Comparison of ENCODE assay signal across 13 cellular contexts in the genomic region with DNA sequence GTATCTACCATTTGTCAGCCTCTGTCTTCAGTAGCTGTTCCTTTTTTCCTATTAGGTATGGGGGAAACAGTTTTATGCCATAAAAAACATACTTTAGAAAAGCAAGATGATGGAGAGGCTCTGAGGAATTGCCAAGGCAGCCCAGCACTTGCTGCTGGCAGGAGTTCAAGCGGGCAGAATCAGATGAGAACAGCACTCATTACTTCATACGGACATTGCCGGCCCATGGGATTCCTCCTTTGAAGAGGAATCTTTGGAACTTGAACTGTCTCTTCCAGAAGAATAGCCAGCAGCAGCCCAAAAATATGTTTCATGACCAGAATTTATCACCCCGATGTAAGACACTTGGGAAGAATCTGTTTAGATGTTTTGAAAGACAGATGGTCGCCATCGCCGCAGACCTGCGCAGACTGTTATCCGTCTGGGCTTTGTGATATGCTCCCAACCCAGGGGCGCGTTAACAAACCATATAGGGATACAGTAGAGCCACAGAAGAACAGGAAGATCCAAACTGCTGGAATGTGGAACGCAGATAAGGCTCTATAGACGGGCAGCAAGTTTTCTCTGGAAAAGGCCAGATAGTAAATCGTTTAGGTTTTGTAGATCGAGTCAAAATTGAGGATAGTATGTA. TPM values are rescaled to one million over a fixed set of nuclear protein-coding genes. Genes with fewer than 3 reads are reported as not detected.
DNase-seq lines count a peak whose midpoint lies in the region; ATAC-seq and TF ChIP-seq lines count a peak whose summit lies in the region.
"Had no signal": no experiment of that assay in that cellular context is flagged by ENCODE, and none has a peak within 500 bp of the region (broad histone marks: within the 10 kb centered on the region; RNA-seq: fewer than 3 reads in every experiment).

No MANE protein-coding gene starts in this region.

- DNase-seq in heart left ventricle (no peak), Right ventricle myocardium superior (no peak), endodermal cell (peak; percentile 21), mesothelial cell of epicardium (ENCODE audit: low spot score in 2 of 2, unreplicated experiment in 2 of 2) (no peak), UCSD-AML1 (lab: John Stamatoyannopoulos, UW; ENCODE audit: unreplicated experiment) (no peak), dedifferentiated amniotic fluid mesenchymal stem cell (ENCODE audit: extremely low spot score) (no peak)
- DNase-seq: DMS79 treated with DMSO at 0.1 percent for 48 hours; stimulated activated CD4-positive, alpha-beta T cell treated with anti-CD3 and anti-CD28 coated beads, Interleukin-4, amount 100 ng/mL, for 1 hour; stimulated activated naive CD8-positive, alpha-beta T cell treated with anti-CD3 and anti-CD28 coated beads, Interleukin-15, amount 100 ng/mL, for 72 hours had no signal

- H3K27ac ChIP-seq in heart left ventricle (peak overlapping the region; percentile 16 to 78 (median 68)), endodermal cell (ENCODE audit: low read depth, low read length) (no peak overlapping the region)
- H3K27ac ChIP-seq: HL-60 had no signal

- H3K9me3 ChIP-seq in heart left ventricle (no peaks in the 10 kb centered on the region), endodermal cell (ENCODE audit: control insufficient read depth, low read length) (no peaks in the 10 kb centered on the region)

- 33 to 52% (median 39%) methylated on average over 15 of the region's 15 CpGs for WGBS in heart left ventricle, 4 donors
- 91 to 93% methylated on average over 11 to 15 of the region's 15 CpGs for WGBS in endodermal cell (ENCODE audit: insufficient coverage in 1 of 2, insufficient read length in 1 of 2), 2 experiments

- H3K4me1 Mint-ChIP-seq in endodermal cell (peaks cover 18% of the 10 kb centered on the region), mesothelial cell of epicardium (peaks cover 48% of the 10 kb centered on the region)

- no peak overlapping the region for H3K9ac ChIP-seq in endodermal cell (ENCODE audit: extremely low read depth, low read length, poor library complexity, severe bottlenecking)

- H3K9me3 Mint-ChIP-seq in endodermal cell (no peaks in the 10 kb centered on the region), mesothelial cell of epicardium (no peaks in the 10 kb centered on the region)
- H3K9me3 Mint-ChIP-seq: stimulated activated naive CD8-positive, alpha-beta T cell treated with anti-CD3 and anti-CD28 coated beads, Interleukin-15, amount 100 ng/mL, for 72 hours had no signal

- H3K27ac Mint-ChIP-seq in endodermal cell = no peak overlapping the region
- H3K27ac Mint-ChIP-seq in mesothelial cell of epicardium = peak overlapping the region; percentile 87
- H3K27ac Mint-ChIP-seq: stimulated activated naive CD8-positive, alpha-beta T cell treated with anti-CD3 and anti-CD28 coated beads, Interleukin-15, amount 100 ng/mL, for 72 hours had no signal

- no peaks in the 10 kb centered on the region for H3K27me3 ChIP-seq in heart left ventricle
- no peaks in the 10 kb centered on the region for H3K27me3 ChIP-seq in endodermal cell (ENCODE audit: control insufficient read depth, insufficient read depth, low read length, poor library complexity, severe bottlenecking)

- ATAC-seq in heart left ventricle (no peak), Right ventricle myocardium superior (ENCODE audit: poor library complexity) (no peak), GM21619 (IDR thresholded peaks at IDR 0.05; ENCODE audit: unreplicated experiment) (no peak), HG02763 (IDR thresholded peaks at IDR 0.05; ENCODE audit: unreplicated experiment) (no peak)
- ATAC-seq: esophagus mucosa; stimulated activated naive CD8-positive, alpha-beta T cell treated with anti-CD3 and anti-CD28 coated beads, Interleukin-15, amount 100 ng/mL, for 72 hours had no signal

- no peak overlapping the region for H3K4me3 Mint-ChIP-seq in endodermal cell
- peak overlapping the region; percentile 11 for H3K4me3 Mint-ChIP-seq in mesothelial cell of epicardium
- H3K4me3 Mint-ChIP-seq: stimulated activated naive CD8-positive, alpha-beta T cell treated with anti-CD3 and anti-CD28 coated beads, Interleukin-15, amount 100 ng/mL, for 72 hours had no signal

- H3K36me3 ChIP-seq in heart left ventricle = no peaks in the 10 kb centered on the region
- H3K36me3 ChIP-seq in endodermal cell (ENCODE audit: control insufficient read depth, insufficient read depth, low read length) = no peaks in the 10 kb centered on the region

- intact Hi-C loops in heart left ventricle (cut with DNase I) = loop anchor here in 1 of 10 donors (5.0 kb wide), 1 partner anchor 51 kb away; no protein-coding TSS in a partner anchor
- intact Hi-C loops in Right ventricle myocardium superior (cut with DNase I) = no loop called here

- peaks cover 17% of the 10 kb centered on the region for H3K27me3 Mint-ChIP-seq in endodermal cell (ENCODE audit: insufficient read depth)
- H3K27me3 Mint-ChIP-seq in mesothelial cell of epicardium (ENCODE audit: low read depth) = no peaks in the 10 kb centered on the region
- H3K27me3 Mint-ChIP-seq: stimulated activated naive CD8-positive, alpha-beta T cell treated with anti-CD3 and anti-CD28 coated beads, Interleukin-15, amount 100 ng/mL, for 72 hours had no signal

- H3K36me3 Mint-ChIP-seq in endodermal cell (ENCODE audit: low read depth) (peaks cover under 1% of the 10 kb centered on the region), mesothelial cell of epicardium (no peaks in the 10 kb centered on the region)

- H3K4me1 ChIP-seq in heart left ventricle (peaks cover 0 to 62% (median 47%) of the 10 kb centered on the region in 12 donors), endodermal cell (ENCODE audit: control insufficient read depth, insufficient read depth, low read length) (no peaks in the 10 kb centered on the region)

- TF ChIP-seq POLR2A in heart left ventricle (IDR thresholded peaks at IDR 0.05) = no peak

- TF ChIP-seq CTCF in heart left ventricle (IDR thresholded peaks at IDR 0.05) = no peak
- TF ChIP-seq CTCF in endodermal cell (conservative IDR thresholded peaks at IDR 0.05) = no peak
- no peak for TF ChIP-seq CTCF in mesothelial cell of epicardium (IDR thresholded peaks at IDR 0.05; ENCODE audit: unreplicated experiment)

- H3K4me3 ChIP-seq in heart left ventricle (peak overlapping the region in 2 of 12 donors; percentile 0 to 5), endodermal cell (ENCODE audit: low read length) (no peak overlapping the region)

RNA-seq across cellular contexts. Expression of a gene that starts 3.6 kb away (rescaled TPM):
- total RNA-seq in heart left ventricle (100 to 1,000 TPM in 8 of 9 donors, 10 to 100 TPM in 1; 94.6 to 200 (median 172) TPM), Right ventricle myocardium superior (141 TPM), endodermal cell (10 to 100 TPM; 27.1 to 40.1 TPM), mesothelial cell of epicardium (16.6 to 18.7 TPM (median 17.6 TPM) in 3 replicates)
- 100 to 1,000 TPM in 1 of 2 donors, 10 to 100 TPM in 1; 69.2 to 139 TPM for polyA plus RNA-seq in heart left ventricle
- 25.3 TPM for polyA plus RNA-seq in endodermal cell (2013, experiment 1 of 2)
- 23.9 TPM for polyA plus RNA-seq in endodermal cell (2013, experiment 2 of 2)

RNA-seq across cellular contexts. Expression of a gene that starts 35.2 kb away (rescaled TPM):
- 10 to 100 TPM; 18.3 to 23.6 (median 20.0) TPM for total RNA-seq in heart left ventricle
- polyA plus RNA-seq in heart left ventricle = 10 to 100 TPM; 12.8 to 31.4 TPM
- total RNA-seq in Right ventricle myocardium superior = 20.8 TPM
- 10 to 100 TPM; 28.2 to 35.2 TPM for total RNA-seq in endodermal cell
- polyA plus RNA-seq in endodermal cell (2013, experiment 1 of 2) = 21.2 TPM
- polyA plus RNA-seq in endodermal cell (2013, experiment 2 of 2) = 20.2 TPM
- 21.1 to 24.3 TPM (median 22.5 TPM) in 3 replicates for total RNA-seq in mesothelial cell of epicardium

RNA-seq across cellular contexts. Expression of a gene that starts 52.1 kb away (rescaled TPM):
- total RNA-seq in heart left ventricle (1,000 to 10,000 TPM in 1 of 9 donors, 100 to 1,000 TPM in 8; 407 to 1,112 (median 628) TPM), Right ventricle myocardium superior (570 TPM), endodermal cell (1,000 to 10,000 TPM; 1,323 to 1,693 TPM), mesothelial cell of epicardium (1,528 to 1,604 TPM (median 1,590 TPM) in 3 replicates)
- polyA plus RNA-seq in heart left ventricle = 1,000 to 10,000 TPM; 1,474 to 1,813 TPM
- 1,899 TPM for polyA plus RNA-seq in endodermal cell (2013, experiment 1 of 2)
- polyA plus RNA-seq in endodermal cell (2013, experiment 2 of 2) = 1,806 TPM
